1 cellular context compared by ENCODE assay signal in the genomic region with DNA sequence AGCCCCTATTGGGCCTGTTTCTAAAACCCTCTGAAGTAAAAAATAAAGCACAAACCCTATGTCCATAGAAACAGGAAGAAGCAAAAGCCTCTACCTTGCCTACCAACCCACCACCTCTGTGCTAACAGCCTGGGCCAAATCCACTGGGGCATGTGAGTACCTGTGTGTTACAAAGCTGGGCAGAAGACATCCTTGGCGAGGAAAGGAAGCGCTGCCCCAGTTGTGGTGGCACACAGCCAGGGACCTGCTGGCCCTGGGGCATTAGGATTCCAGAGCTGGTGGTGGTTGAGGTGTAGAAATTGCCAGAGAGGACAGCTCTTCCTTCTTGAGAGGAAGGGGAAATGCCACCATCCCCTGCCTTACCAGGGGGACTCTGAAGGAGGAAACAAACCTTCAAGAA.
TF ChIP-seq lines count a peak whose summit lies in the region.

No MANE protein-coding gene starts in this region.

TF ChIP-seq in GM23338, 12 proteins besides CTCF, POLR2A, EP300 and RAD21 (continued from another document):
- TF ChIP-seq, protein P1, sequence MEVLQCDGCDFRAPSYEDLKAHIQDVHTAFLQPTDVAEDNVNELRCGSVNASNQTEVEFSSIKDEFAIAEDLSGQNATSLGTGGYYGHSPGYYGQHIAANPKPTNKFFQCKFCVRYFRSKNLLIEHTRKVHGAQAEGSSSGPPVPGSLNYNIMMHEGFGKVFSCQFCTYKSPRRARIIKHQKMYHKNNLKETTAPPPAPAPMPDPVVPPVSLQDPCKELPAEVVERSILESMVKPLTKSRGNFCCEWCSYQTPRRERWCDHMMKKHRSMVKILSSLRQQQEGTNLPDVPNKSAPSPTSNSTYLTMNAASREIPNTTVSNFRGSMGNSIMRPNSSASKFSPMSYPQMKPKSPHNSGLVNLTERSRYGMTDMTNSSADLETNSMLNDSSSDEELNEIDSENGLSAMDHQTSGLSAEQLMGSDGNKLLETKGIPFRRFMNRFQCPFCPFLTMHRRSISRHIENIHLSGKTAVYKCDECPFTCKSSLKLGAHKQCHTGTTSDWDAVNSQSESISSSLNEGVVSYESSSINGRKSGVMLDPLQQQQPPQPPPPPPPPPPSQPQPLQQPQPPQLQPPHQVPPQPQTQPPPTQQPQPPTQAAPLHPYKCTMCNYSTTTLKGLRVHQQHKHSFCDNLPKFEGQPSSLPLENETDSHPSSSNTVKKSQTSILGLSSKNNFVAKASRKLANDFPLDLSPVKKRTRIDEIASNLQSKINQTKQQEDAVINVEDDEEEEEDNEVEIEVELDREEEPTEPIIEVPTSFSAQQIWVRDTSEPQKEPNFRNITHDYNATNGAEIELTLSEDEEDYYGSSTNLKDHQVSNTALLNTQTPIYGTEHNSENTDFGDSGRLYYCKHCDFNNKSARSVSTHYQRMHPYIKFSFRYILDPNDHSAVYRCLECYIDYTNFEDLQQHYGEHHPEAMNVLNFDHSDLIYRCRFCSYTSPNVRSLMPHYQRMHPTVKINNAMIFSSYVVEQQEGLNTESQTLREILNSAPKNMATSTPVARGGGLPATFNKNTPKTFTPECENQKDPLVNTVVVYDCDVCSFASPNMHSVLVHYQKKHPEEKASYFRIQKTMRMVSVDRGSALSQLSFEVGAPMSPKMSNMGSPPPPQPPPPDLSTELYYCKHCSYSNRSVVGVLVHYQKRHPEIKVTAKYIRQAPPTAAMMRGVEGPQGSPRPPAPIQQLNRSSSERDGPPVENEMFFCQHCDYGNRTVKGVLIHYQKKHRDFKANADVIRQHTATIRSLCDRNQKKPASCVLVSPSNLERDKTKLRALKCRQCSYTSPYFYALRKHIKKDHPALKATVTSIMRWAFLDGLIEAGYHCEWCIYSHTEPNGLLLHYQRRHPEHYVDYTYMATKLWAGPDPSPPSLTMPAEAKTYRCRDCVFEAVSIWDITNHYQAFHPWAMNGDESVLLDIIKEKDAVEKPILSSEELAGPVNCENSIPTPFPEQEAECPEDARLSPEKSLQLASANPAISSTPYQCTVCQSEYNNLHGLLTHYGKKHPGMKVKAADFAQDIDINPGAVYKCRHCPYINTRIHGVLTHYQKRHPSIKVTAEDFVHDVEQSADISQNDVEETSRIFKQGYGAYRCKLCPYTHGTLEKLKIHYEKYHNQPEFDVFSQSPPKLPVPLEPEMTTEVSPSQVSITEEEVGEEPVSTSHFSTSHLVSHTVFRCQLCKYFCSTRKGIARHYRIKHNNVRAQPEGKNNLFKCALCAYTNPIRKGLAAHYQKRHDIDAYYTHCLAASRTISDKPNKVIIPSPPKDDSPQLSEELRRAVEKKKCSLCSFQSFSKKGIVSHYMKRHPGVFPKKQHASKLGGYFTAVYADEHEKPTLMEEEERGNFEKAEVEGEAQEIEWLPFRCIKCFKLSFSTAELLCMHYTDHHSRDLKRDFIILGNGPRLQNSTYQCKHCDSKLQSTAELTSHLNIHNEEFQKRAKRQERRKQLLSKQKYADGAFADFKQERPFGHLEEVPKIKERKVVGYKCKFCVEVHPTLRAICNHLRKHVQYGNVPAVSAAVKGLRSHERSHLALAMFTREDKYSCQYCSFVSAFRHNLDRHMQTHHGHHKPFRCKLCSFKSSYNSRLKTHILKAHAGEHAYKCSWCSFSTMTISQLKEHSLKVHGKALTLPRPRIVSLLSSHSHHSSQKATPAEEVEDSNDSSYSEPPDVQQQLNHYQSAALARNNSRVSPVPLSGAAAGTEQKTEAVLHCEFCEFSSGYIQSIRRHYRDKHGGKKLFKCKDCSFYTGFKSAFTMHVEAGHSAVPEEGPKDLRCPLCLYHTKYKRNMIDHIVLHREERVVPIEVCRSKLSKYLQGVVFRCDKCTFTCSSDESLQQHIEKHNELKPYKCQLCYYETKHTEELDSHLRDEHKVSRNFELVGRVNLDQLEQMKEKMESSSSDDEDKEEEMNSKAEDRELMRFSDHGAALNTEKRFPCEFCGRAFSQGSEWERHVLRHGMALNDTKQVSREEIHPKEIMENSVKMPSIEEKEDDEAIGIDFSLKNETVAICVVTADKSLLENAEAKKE (CRISPR knock-in tag; IDR thresholded peaks at IDR 0.05): no peak
- TF ChIP-seq NANOG (IDR thresholded peaks at IDR 0.05; ENCODE audit: borderline replicate concordance): no peak
- TF ChIP-seq EZH2phosphoT487 (IDR thresholded peaks at IDR 0.05; ENCODE audit: unreplicated experiment): no peak
- no peak for TF ChIP-seq CREB1 (CRISPR knock-in tag; IDR thresholded peaks at IDR 0.05; ENCODE audit: low read depth)
TF ChIP-seq in GM23338: peak in this region for 0.
